In genomic region chr12:67649165-67650126, GRCh38 we compare ENCODE assay signal across 8 cellular contexts. TPM values are rescaled to one million over a fixed set of nuclear protein-coding genes. Genes with fewer than 3 reads are reported as not detected.
A peak's percentile ranks its signal among the peaks of the same experiment; 100 is the strongest.
DNase-seq lines count a peak whose midpoint lies in the region; ATAC-seq and TF ChIP-seq lines count a peak whose summit lies in the region.

No MANE protein-coding gene starts in this region.

- no peak for TF ChIP-seq CTCF in epithelial cell of proximal tubule (conservative IDR thresholded peaks at IDR 0.05; ENCODE audit: low read depth, low read length)
- TF ChIP-seq CTCF in transverse colon (IDR thresholded peaks at IDR 0.05), result no peak

- peak overlapping the region; percentile 94 to 100 (median 98) for H3K4me3 Mint-ChIP-seq in naive thymus-derived CD8-positive, alpha-beta T cell

- peaks cover 18 to 38% (median 25%) of the 10 kb centered on the region in 3 donors for H3K36me3 Mint-ChIP-seq in naive thymus-derived CD8-positive, alpha-beta T cell

- H3K27ac Mint-ChIP-seq in naive thymus-derived CD8-positive, alpha-beta T cell, result peak overlapping the region; percentile 94 to 99 (median 97)

- DNase-seq in Daoy (ENCODE audit: low read depth) (peak; percentile 36), HuH-7 (ENCODE audit: low spot score) (peak; percentile 36), epithelial cell of proximal tubule (ENCODE audit: low read depth) (no peak), transverse colon (peak; percentile 57), NCI-H1105 (lab: John Stamatoyannopoulos, UW) (no peak)
- peak in 2 of 3 experiments; percentile 17 to 35 for DNase-seq in activated CD8-positive, alpha-beta memory T cell treated with anti-CD3 and anti-CD28 coated beads for 48 hours (ENCODE audit: low read depth in 2 of 3, low spot score in 2 of 3)
- DNase-seq in naive thymus-derived CD8-positive, alpha-beta T cell, result peak in 9 of 10 donors; percentile 23 to 68 (median 44)

- 0% methylated on average over 44 of the region's 112 CpGs; no CpG with 5 or more reads in 1 of the 2 donors for WGBS in transverse colon (ENCODE audit: low coverage in 1 of 2), 2 donors

- H3K9me3 ChIP-seq in transverse colon, result no peaks in the 10 kb centered on the region

- H3K9me3 Mint-ChIP-seq in naive thymus-derived CD8-positive, alpha-beta T cell, result peaks cover 0 to 1% (median 0%) of the 10 kb centered on the region in 9 donors

- TF ChIP-seq POLR2A in transverse colon (IDR thresholded peaks at IDR 0.05), result no peak

- POLR2A ChIA-PET in naive thymus-derived CD8-positive, alpha-beta T cell (lab: Charles Lee), result interaction anchor here (0.7 to 15.2 kb wide), 25 partner anchors 9 to 293 kb away, joined by 3 to 352 read pairs (median 5); no protein-coding TSS in a partner anchor

- no peaks in the 10 kb centered on the region for H3K36me3 ChIP-seq in transverse colon

- ATAC-seq in GM21447 (IDR thresholded peaks at IDR 0.05; ENCODE audit: unreplicated experiment), result peak; percentile 22
- ATAC-seq in naive thymus-derived CD8-positive, alpha-beta T cell, result peak; percentile 10 to 12

- TF ChIP-seq EP300 in transverse colon (IDR thresholded peaks at IDR 0.05; ENCODE audit: low read depth), result no peak

- H3K27me3 Mint-ChIP-seq in naive thymus-derived CD8-positive, alpha-beta T cell, result no peaks in the 10 kb centered on the region

- H3K4me1 ChIP-seq in transverse colon, result peaks cover 20 to 52% (median 25%) of the 10 kb centered on the region in 4 donors

- intact Hi-C loops in transverse colon (cut with DNase I; ENCODE audit: low total_unique reads), result loop anchor here (2.0 to 10.0 kb wide), 2 partner anchors 177 to 215 kb away; no protein-coding TSS in a partner anchor

- H3K4me3 ChIP-seq in epithelial cell of proximal tubule (ENCODE audit: low read depth, low read length) (peak overlapping the region; percentile 90), transverse colon (peak overlapping the region; percentile 94 to 100 (median 98))

- H3K27me3 ChIP-seq in transverse colon, result no peaks in the 10 kb centered on the region

- peak overlapping the region; percentile 99 to 100 (median 100) for H3K27ac ChIP-seq in transverse colon

- H3K4me1 Mint-ChIP-seq in naive thymus-derived CD8-positive, alpha-beta T cell, result peaks cover 35 to 56% (median 45%) of the 10 kb centered on the region in 4 donors

- in situ Hi-C loops in transverse colon (cut with MboI; ENCODE audit: low pct_ligation_motif_present in 1 of 4, low pct_unique_long_range_greater_than_20kb in 1 of 4, low sequenced_read_pairs in 3 of 4), result loop anchor here (10.0 to 25.0 kb wide), 4 partner anchors 205 to 295 kb away; no protein-coding TSS in a partner anchor

RNA-seq across cellular contexts. Expression of gene DYRK2, which starts 0.9 kb away (rescaled TPM):
- 15.6 and 31.3 TPM in 2 replicates for total RNA-seq in Daoy (2014; rRNA removed; shearing (Covaris generic))
- 24.7 and 29.6 TPM in 2 replicates for total RNA-seq in epithelial cell of proximal tubule
- total RNA-seq in naive thymus-derived CD8-positive, alpha-beta T cell, result 100 to 1,000 TPM; 189 to 206 TPM
- polyA plus RNA-seq in naive thymus-derived CD8-positive, alpha-beta T cell, result 10 to 100 TPM; 47.7 to 94.7 (median 62.4) TPM
- 100 to 1,000 TPM in 2 of 4 donors, 10 to 100 TPM in 2; 26.9 to 147 (median 96.6) TPM for total RNA-seq in transverse colon

Comparison
In these comparisons a context has a peak if more than half of its experiments do, and no peak if none do; other contexts are left out.
1. DNase-seq: peak in Daoy (single experiment), HuH-7 (single experiment), activated CD8-positive, alpha-beta memory T cell treated with anti-CD3 and anti-CD28 coated beads for 48 hours (2 of 3), naive thymus-derived CD8-positive, alpha-beta T cell (9 of 10) and transverse colon (single experiment); none in epithelial cell of proximal tubule (single experiment) and NCI-H1105 (single experiment).